In genomic region chr1:51281807-51282206, GRCh38 we compare ENCODE assay signal across 27 cellular contexts. TPM values are rescaled to one million over a fixed set of nuclear protein-coding genes. Genes with fewer than 3 reads are reported as not detected.
"Had no signal": no experiment of that assay in that cellular context is flagged by ENCODE, and none has a peak within 500 bp of the region (broad histone marks: within the 10 kb centered on the region; RNA-seq: fewer than 3 reads in every experiment).

No MANE protein-coding gene starts in this region.

- H3K4me1 ChIP-seq: prostate gland, spleen had no signal

- H3K36me3 ChIP-seq: gastrocnemius medialis, left ventricle myocardium inferior, neural progenitor cell, pancreas, prostate gland had no signal

- ATAC-seq: effector memory CD8-positive, alpha-beta T cell; gastrocnemius medialis; lower lobe of right lung; natural killer cell treated with Interleukin-12 subunit alpha and Interleukin-12 subunit beta and Interleukin-15 and Interleukin-18, amount 100 ng/mL, for 72 hours; pancreas; sciatic nerve; stimulated activated naive CD8-positive, alpha-beta T cell treated with anti-CD3 and anti-CD28 coated beads, Interleukin-15, amount 100 ng/mL, for 72 hours had no signal

- H3K27ac ChIP-seq: epithelial cell of prostate, esophagus muscularis mucosa, gastrocnemius medialis, left ventricle myocardium inferior, lower lobe of right lung, neural progenitor cell, pancreas, prostate gland, spleen had no signal

- H3K9ac ChIP-seq: neural progenitor cell had no signal

- DNase-seq: effector memory CD8-positive, alpha-beta T cell; gastrocnemius medialis; glutamatergic neuron; immature natural killer cell; kidney; left cardiac atrium; left ventricle myocardium inferior; lower lobe of right lung; midbrain; nucleus accumbens; pancreas; spleen; stimulated activated CD4-positive, alpha-beta T cell treated with anti-CD3 and anti-CD28 coated beads, Interleukin-15, amount 100 ng/mL, for 24 hours; stimulated activated CD4-positive, alpha-beta T cell treated with anti-CD3 and anti-CD28 coated beads, Interleukin-1b, Interleukin-23, amount 100 ng/mL, for 48 hours; stimulated activated CD4-positive, alpha-beta T cell treated with anti-CD3 and anti-CD28 coated beads, Interleukin-4, amount 100 ng/mL, for 4 hours; stimulated activated naive B cell treated with anti-CD40 and anti-IgM and Interleukin-4, amounts not matched to agents 10 μg/mL and 1 μg/mL and 100 μg/mL, for 72 hours; stimulated activated naive CD8-positive, alpha-beta T cell treated with anti-CD3 and anti-CD28 coated beads, Interleukin-15, amount 100 ng/mL, for 72 hours; substantia nigra; trophoblast cell had no signal

- H2AFZ ChIP-seq: neural progenitor cell had no signal

- H3K4me3 ChIP-seq: esophagus muscularis mucosa, gastrocnemius medialis, left ventricle myocardium inferior, lower lobe of right lung, neural progenitor cell, pancreas, prostate gland, spleen had no signal

- H3K9me3 ChIP-seq: esophagus muscularis mucosa, gastrocnemius medialis, left ventricle myocardium inferior, lower lobe of right lung, pancreas, prostate gland, spleen had no signal

- H3K9me3 Mint-ChIP-seq: dendritic cell treated with granulocyte-macrophage colony-stimulating factor and Interleukin-4, amounts not matched to agents 40 ng/mL and 50 ng/mL, for 4 days; effector memory CD8-positive, alpha-beta T cell; immature natural killer cell; memory B cell; natural killer cell treated with Interleukin-12 subunit alpha and Interleukin-12 subunit beta and Interleukin-15 and Interleukin-18, amount 100 ng/mL, for 72 hours; neural progenitor cell; stimulated activated naive B cell treated with anti-CD40 and anti-IgM and Interleukin-4, amounts not matched to agents 10 μg/mL and 1 μg/mL and 100 μg/mL, for 72 hours; stimulated activated naive CD8-positive, alpha-beta T cell treated with anti-CD3 and anti-CD28 coated beads, Interleukin-15, amount 100 ng/mL, for 72 hours had no signal

- H3K4me1 Mint-ChIP-seq: immature natural killer cell, memory B cell had no signal

- H3K4me2 ChIP-seq: neural progenitor cell had no signal

- H3K36me3 Mint-ChIP-seq: memory B cell; natural killer cell treated with Interleukin-12 subunit alpha and Interleukin-12 subunit beta and Interleukin-15 and Interleukin-18, amount 100 ng/mL, for 72 hours had no signal

- H3K27ac Mint-ChIP-seq: dendritic cell treated with granulocyte-macrophage colony-stimulating factor and Interleukin-4, amounts not matched to agents 40 ng/mL and 50 ng/mL, for 4 days; immature natural killer cell; memory B cell; natural killer cell treated with Interleukin-12 subunit alpha and Interleukin-12 subunit beta and Interleukin-15 and Interleukin-18, amount 100 ng/mL, for 72 hours; neural progenitor cell; stimulated activated naive CD8-positive, alpha-beta T cell treated with anti-CD3 and anti-CD28 coated beads, Interleukin-15, amount 100 ng/mL, for 72 hours had no signal

- H3K4me3 Mint-ChIP-seq: dendritic cell treated with granulocyte-macrophage colony-stimulating factor and Interleukin-4, amounts not matched to agents 40 ng/mL and 50 ng/mL, for 4 days; effector memory CD8-positive, alpha-beta T cell; immature natural killer cell; memory B cell; natural killer cell treated with Interleukin-12 subunit alpha and Interleukin-12 subunit beta and Interleukin-15 and Interleukin-18, amount 100 ng/mL, for 72 hours; neural progenitor cell; stimulated activated naive B cell treated with anti-CD40 and anti-IgM and Interleukin-4, amounts not matched to agents 10 μg/mL and 1 μg/mL and 100 μg/mL, for 72 hours; stimulated activated naive CD8-positive, alpha-beta T cell treated with anti-CD3 and anti-CD28 coated beads, Interleukin-15, amount 100 ng/mL, for 72 hours had no signal

- H3K27me3 ChIP-seq: esophagus muscularis mucosa, gastrocnemius medialis, neural progenitor cell, pancreas, spleen had no signal

- H3K27me3 Mint-ChIP-seq: dendritic cell treated with granulocyte-macrophage colony-stimulating factor and Interleukin-4, amounts not matched to agents 40 ng/mL and 50 ng/mL, for 4 days; effector memory CD8-positive, alpha-beta T cell; memory B cell; natural killer cell treated with Interleukin-12 subunit alpha and Interleukin-12 subunit beta and Interleukin-15 and Interleukin-18, amount 100 ng/mL, for 72 hours; stimulated activated naive B cell treated with anti-CD40 and anti-IgM and Interleukin-4, amounts not matched to agents 10 μg/mL and 1 μg/mL and 100 μg/mL, for 72 hours; stimulated activated naive CD8-positive, alpha-beta T cell treated with anti-CD3 and anti-CD28 coated beads, Interleukin-15, amount 100 ng/mL, for 72 hours had no signal

RNA-seq across cellular contexts. Expression of gene TTC39A, which starts 48.6 kb away (rescaled TPM):
- polyA plus RNA-seq: immature natural killer cell had no signal
